ENCODE assay signal across 32 cellular contexts in genomic region chr2:46844443-46844842, GRCh38.
"Had no signal": no experiment of that assay in that cellular context is flagged by ENCODE, and none has a peak within 500 bp of the region (broad histone marks: within the 10 kb centered on the region; RNA-seq: fewer than 3 reads in every experiment).

No MANE protein-coding gene starts in this region.

- H3K9me3 ChIP-seq: adrenal gland, body of pancreas, SJSA1 had no signal

- H3K36me3 ChIP-seq: adrenal gland, SJSA1 had no signal

- H3K27me3 ChIP-seq: adrenal gland, body of pancreas, SJSA1 had no signal

- DNase-seq: activated B cell treated with CpG ODN at 0.5 μM for 24 hours; activated CD4-positive, alpha-beta memory T cell treated with anti-CD3 and anti-CD28 coated beads for 36 hours; activated CD4-positive, alpha-beta T cell treated with anti-CD3 and anti-CD28 coated beads for 4 hours; activated CD4-positive, alpha-beta T cell treated with anti-CD3 and anti-CD28 coated beads, Interleukin-2, amount 50 U/mL, for 1 hour; activated CD4-positive, CD25-positive, alpha-beta regulatory T cell treated with anti-CD3 and anti-CD28 coated beads, Interleukin-2, amount 50 U/mL, for 72 hours; activated CD8-positive, alpha-beta memory T cell treated with anti-CD3 and anti-CD28 coated beads, Interleukin-2, amount 50 U/mL, for 4 hours; activated gamma-delta T cell treated with Interleukin-2 at 50 U/mL for 16 hours; activated naive CD4-positive, alpha-beta T cell treated with anti-CD3 and anti-CD28 coated beads for 36 hours; activated T-cell treated with anti-CD3 and anti-CD28 coated beads for 4 hours; activated T-cell treated with anti-CD3 and anti-CD28 coated beads, Interleukin-2, amount 50 U/mL, for 4 hours; adrenal gland; body of pancreas; caudate nucleus; cerebellar nuclear complex; NCI-H1105; NCI-H1417 treated with DMSO at 0.1 percent for 48 hours; NCI-H187 treated with DMSO at 0.1 percent for 48 hours; NCI-H2081; NCI-H2171 treated with DMSO at 0.1 percent for 48 hours; NCI-H226; NCI-H446 treated with DMSO at 0.1 percent for 48 hours; NCI-H524; SHP77; SW 1271; T-helper 1 cell; T-helper 2 cell; T-helper 9 cell had no signal

- H3K4me3 ChIP-seq: adrenal gland, body of pancreas, SJSA1 had no signal

- ATAC-seq: activated naive CD4-positive, alpha-beta T cell treated with anti-CD3 and anti-CD28 coated beads, Interleukin-2, amount 50 U/mL, for 72 hours; activated T-cell treated with anti-CD3 and anti-CD28 coated beads, Interleukin-2, amount 50 U/mL, for 4 hours; body of pancreas; Panc1 had no signal

- FAIRE-seq: astrocyte, bronchial epithelial cell had no signal

- H3K27ac ChIP-seq: body of pancreas, SJSA1 had no signal
